ENCODE assay signal across 1 cellular context in the genomic region with DNA sequence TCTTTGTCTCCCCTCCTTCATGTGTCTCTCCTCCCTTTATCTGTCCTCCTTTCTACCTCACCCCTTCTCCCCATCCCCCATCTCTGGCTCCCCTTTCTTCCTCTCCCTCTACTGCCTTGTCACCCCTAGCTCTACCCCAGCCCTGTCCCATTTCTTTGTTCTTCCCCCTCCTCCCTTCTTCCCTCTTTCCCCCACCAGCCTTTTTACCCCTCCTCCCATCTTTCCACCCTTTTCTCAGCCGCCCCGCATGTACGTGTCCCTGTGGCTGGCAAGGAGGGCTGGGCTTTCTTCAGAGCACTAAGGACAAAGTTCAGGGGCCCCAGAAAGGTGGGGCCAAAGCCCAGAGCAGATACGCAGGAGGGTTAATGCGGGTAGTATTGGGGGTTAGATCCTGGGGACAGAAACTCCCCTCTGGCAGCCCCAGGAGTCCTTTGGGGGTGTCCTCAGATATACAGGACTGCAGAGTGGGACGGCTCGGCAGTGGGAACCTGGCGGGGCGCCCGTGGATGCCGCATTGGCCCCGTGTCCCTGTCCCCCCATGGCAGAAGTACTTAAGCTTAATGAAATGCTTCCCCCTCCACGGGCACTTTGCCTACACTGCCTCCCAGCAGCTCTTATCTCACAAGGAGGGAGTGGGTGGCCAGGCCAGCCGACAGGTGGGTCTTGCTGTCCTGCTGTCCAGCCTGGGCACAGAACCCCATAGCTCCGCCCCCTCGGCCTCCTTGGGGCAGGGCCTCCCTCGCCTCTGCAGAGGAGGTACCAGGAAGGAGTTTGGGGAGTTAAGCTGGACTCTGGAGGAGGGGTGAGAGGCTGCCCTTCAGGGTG.
TF ChIP-seq lines count a peak whose summit lies in the region.

No MANE protein-coding gene starts in this region.

TF ChIP-seq in HEK293, 187 proteins besides CTCF, POLR2A, EP300 and RAD21 (continued from another document):
- TF ChIP-seq, protein P1, sequence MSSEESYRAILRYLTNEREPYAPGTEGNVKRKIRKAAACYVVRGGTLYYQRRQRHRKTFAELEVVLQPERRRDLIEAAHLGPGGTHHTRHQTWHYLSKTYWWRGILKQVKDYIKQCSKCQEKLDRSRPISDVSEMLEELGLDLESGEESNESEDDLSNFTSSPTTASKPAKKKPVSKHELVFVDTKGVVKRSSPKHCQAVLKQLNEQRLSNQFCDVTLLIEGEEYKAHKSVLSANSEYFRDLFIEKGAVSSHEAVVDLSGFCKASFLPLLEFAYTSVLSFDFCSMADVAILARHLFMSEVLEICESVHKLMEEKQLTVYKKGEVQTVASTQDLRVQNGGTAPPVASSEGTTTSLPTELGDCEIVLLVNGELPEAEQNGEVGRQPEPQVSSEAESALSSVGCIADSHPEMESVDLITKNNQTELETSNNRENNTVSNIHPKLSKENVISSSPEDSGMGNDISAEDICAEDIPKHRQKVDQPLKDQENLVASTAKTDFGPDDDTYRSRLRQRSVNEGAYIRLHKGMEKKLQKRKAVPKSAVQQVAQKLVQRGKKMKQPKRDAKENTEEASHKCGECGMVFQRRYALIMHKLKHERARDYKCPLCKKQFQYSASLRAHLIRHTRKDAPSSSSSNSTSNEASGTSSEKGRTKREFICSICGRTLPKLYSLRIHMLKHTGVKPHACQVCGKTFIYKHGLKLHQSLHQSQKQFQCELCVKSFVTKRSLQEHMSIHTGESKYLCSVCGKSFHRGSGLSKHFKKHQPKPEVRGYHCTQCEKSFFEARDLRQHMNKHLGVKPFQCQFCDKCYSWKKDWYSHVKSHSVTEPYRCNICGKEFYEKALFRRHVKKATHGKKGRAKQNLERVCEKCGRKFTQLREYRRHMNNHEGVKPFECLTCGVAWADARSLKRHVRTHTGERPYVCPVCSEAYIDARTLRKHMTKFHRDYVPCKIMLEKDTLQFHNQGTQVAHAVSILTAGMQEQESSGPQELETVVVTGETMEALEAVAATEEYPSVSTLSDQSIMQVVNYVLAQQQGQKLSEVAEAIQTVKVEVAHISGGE (tag by site-specific recombination; conservative IDR thresholded peaks at IDR 0.05; ENCODE audit: low read depth) = no peak
- TF ChIP-seq MZF1 (tag by site-specific recombination; IDR thresholded peaks at IDR 0.05; ENCODE audit: borderline replicate concordance) = no peak
- 0 out of 2 replicates have a peak, but pooled peaks have one; percentile 3 for TF ChIP-seq SP2 (tag by site-specific recombination; IDR thresholded peaks at IDR 0.05)
- peak; percentile 96 for TF ChIP-seq ZNF366 (tag by site-specific recombination; conservative IDR thresholded peaks at IDR 0.05)
- TF ChIP-seq ZNF548 (tag by site-specific recombination; IDR thresholded peaks at IDR 0.05) = no peak
- TF ChIP-seq ZNF184 (tag by site-specific recombination; IDR thresholded peaks at IDR 0.05) = no peak
